ENCODE assay signal across 11 cellular contexts in genomic region chr2:183057333-183057985, GRCh38. TPM values are rescaled to one million over a fixed set of nuclear protein-coding genes. Genes with fewer than 3 reads are reported as not detected.
DNase-seq lines count a peak whose midpoint lies in the region; ATAC-seq, FAIRE-seq and TF ChIP-seq lines count a peak whose summit lies in the region.
"Had no signal": no experiment of that assay in that cellular context is flagged by ENCODE, and none has a peak within 500 bp of the region (broad histone marks: within the 10 kb centered on the region; RNA-seq: fewer than 3 reads in every experiment).

No MANE protein-coding gene starts in this region.

- H3K4me1 ChIP-seq in ovary (ENCODE audit: insufficient read depth): no peaks in the 10 kb centered on the region

- TF ChIP-seq EP300 in ovary (IDR thresholded peaks at IDR 0.05): no peak

- 31 to 52% (median 39%) methylated on average over 3 of the region's 3 CpGs for WGBS in ovary, 3 donors

- no peaks in the 10 kb centered on the region for H3K36me3 ChIP-seq in ovary

- ATAC-seq in GM19397 (IDR thresholded peaks at IDR 0.05; ENCODE audit: unreplicated experiment) (peak; percentile 43), HG02840 (IDR thresholded peaks at IDR 0.05; ENCODE audit: low FRiP score, unreplicated experiment) (peak; percentile 51), HG03558 (IDR thresholded peaks at IDR 0.05; ENCODE audit: extremely low read depth, unreplicated experiment) (peak; percentile 29)

- FAIRE-seq in HTR-8/SVneo (lab: Jason Lieb, UNC): no peak

- no peaks in the 10 kb centered on the region for H3K9me3 ChIP-seq in ovary

- H3K27ac ChIP-seq in ovary: no peak overlapping the region
- H3K27ac ChIP-seq: VCaP had no signal

- no peak overlapping the region for H3K4me3 ChIP-seq in ovary

- TF ChIP-seq CTCF in ovary (IDR thresholded peaks at IDR 0.05): no peak

- DNase-seq in superior temporal gyrus (ENCODE audit: extremely low spot score) (peak; percentile 61), iPS-NIHi7 (ENCODE audit: extremely low spot score) (no peak), ovary (no peak), HTR-8/SVneo (ENCODE audit: insufficient read length, low spot score) (no peak)
- DNase-seq: activated naive CD4-positive, alpha-beta T cell treated with anti-CD3 and anti-CD28 coated beads, Interleukin-2, amount 50 U/mL, for 16 hours; DND-41; substantia nigra had no signal

- intact Hi-C loops in ovary (cut with DNase I): no loop called here

- no peak for TF ChIP-seq POLR2A in ovary (IDR thresholded peaks at IDR 0.05)

- H3K27me3 ChIP-seq in ovary: no peaks in the 10 kb centered on the region

RNA-seq across cellular contexts. Expression of gene NCKAP1, which starts 19.2 kb away (rescaled TPM):
- 100 to 1,000 TPM in 5 of 7 donors, 10 to 100 TPM in 2; 78.7 to 122 (median 109) TPM for total RNA-seq in ovary
- 10 to 100 TPM; 59.9 to 66.3 TPM for polyA plus RNA-seq in ovary

RNA-seq across cellular contexts. Expression of gene DUSP19, which starts 21.1 kb away (rescaled TPM):
- total RNA-seq in ovary: 1 to 10 TPM; 2.7 to 5.5 (median 3.8) TPM
- polyA plus RNA-seq in ovary: 1 to 10 TPM; 1.4 to 3.4 TPM
